8 cellular contexts compared by ENCODE assay signal in genomic region chr7:2314209-2314955, GRCh38. TPM values are rescaled to one million over a fixed set of nuclear protein-coding genes. Genes with fewer than 3 reads are reported as not detected.
DNase-seq lines count a peak whose midpoint lies in the region; ATAC-seq and TF ChIP-seq lines count a peak whose summit lies in the region.

Gene SNX8 (minus strand): TSS chr7:2314441. CDS start chr7:2314421, 20 bp downstream.

- peak within 1 kb of the TSS; percentile 28 to 48 for H3K9ac ChIP-seq in liver (ENCODE audit: low read depth in 1 of 2, low read length in 2 of 2)

- 2% methylated on average over 78 of the region's 78 CpGs for WGBS in liver

- no peak for TF ChIP-seq CTCF in liver (IDR thresholded peaks at IDR 0.05; ENCODE audit: low read depth, low read length, missing input control)

- H3K4me1 ChIP-seq in liver (ENCODE audit: control insufficient read depth in 4 of 4, insufficient read depth in 4 of 4, low read length in 3 of 4): peaks cover 0 to 10% (median 5%) of the 10 kb centered on the region in 4 donors

- no peaks in the 10 kb centered on the region for H3K9me3 ChIP-seq in liver (ENCODE audit: control insufficient read depth in 4 of 4, low read length in 3 of 4)

- peak within 1 kb of the TSS; percentile 59 to 77 for H3K27ac ChIP-seq in liver (ENCODE audit: low read depth in 1 of 2, low read length in 2 of 2)

- no peak for TF ChIP-seq RAD21 in liver (IDR thresholded peaks at IDR 0.05)

- DNase-seq in C1 segment of cervical spinal cord (lab: John Stamatoyannopoulos, UW) (peak; percentile 23 to 96 (median 87)), NCI-H748 (lab: John Stamatoyannopoulos, UW; ENCODE audit: unreplicated experiment) (peak; percentile 96), dermis microvascular lymphatic vessel endothelial cell (ENCODE audit: low read depth in 2 of 2) (peak; percentile 58 to 91)
- peak; percentile 92 to 96 for DNase-seq in activated CD4-positive, alpha-beta T cell treated with anti-CD3 and anti-CD28 coated beads, Interleukin-2, amount 50 U/mL, for 4 hours
- peak; percentile 94 for DNase-seq in stimulated activated CD4-positive, alpha-beta T cell treated with anti-CD3 and anti-CD28 coated beads, Interleukin-4, amount 100 ng/mL, for 1 hour

- ATAC-seq in GM19372 (IDR thresholded peaks at IDR 0.05; ENCODE audit: low read depth, unreplicated experiment) (peak; percentile 65), HG03520 (IDR thresholded peaks at IDR 0.05; ENCODE audit: unreplicated experiment) (peak; percentile 68)

- H3K4me3 ChIP-seq in liver (ENCODE audit: low read depth in 1 of 3, low read length in 3 of 3): peak within 1 kb of the TSS; percentile 85 to 91 (median 88)

- H3K36me3 ChIP-seq in liver (ENCODE audit: control insufficient read depth in 4 of 4, insufficient read depth in 3 of 4, low read depth in 1 of 4, low read length in 3 of 4): no peaks in the 10 kb centered on the region

- H3K27me3 ChIP-seq in liver (ENCODE audit: control insufficient read depth in 4 of 4, insufficient read depth in 4 of 4, low read length in 3 of 4): no peaks in the 10 kb centered on the region

TF ChIP-seq in liver, 16 proteins besides CTCF, POLR2A, EP300 and RAD21:
- TF ChIP-seq HNF4A (conservative IDR thresholded peaks at IDR 0.05) (peak in 1 of 2 donors; percentile 66), SP1 (IDR thresholded peaks at IDR 0.05) (peak; percentile 56), HNF4G (IDR thresholded peaks at IDR 0.05) (no peak), FOXA2 (IDR thresholded peaks at IDR 0.05) (no peak)
- TF ChIP-seq, protein P1, sequence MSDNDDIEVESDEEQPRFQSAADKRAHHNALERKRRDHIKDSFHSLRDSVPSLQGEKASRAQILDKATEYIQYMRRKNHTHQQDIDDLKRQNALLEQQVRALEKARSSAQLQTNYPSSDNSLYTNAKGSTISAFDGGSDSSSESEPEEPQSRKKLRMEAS (IDR thresholded peaks at IDR 0.05): no peak

RNA-seq across cellular contexts. Expression of gene SNX8, which starts in this region (rescaled TPM):
- total RNA-seq in dermis microvascular lymphatic vessel endothelial cell (7.8 and 10.7 TPM in 2 replicates), liver (10 to 100 TPM; 10.7 to 20.8 TPM)
- 10 to 100 TPM in 1 of 2 donors, 1 to 10 TPM in 1; 8.7 to 19.0 TPM for polyA plus RNA-seq in liver

Comparison
In these comparisons a context has a peak if more than half of its experiments do, and no peak if none do; other contexts are left out.
1. Peak in every context shown above with its lines: DNase-seq, ATAC-seq, H3K4me3 ChIP-seq and H3K27ac ChIP-seq.